25 cellular contexts compared by ENCODE assay signal in genomic region chr10:4262449-4262848, GRCh38.
"Had no signal": no experiment of that assay in that cellular context is flagged by ENCODE, and none has a peak within 500 bp of the region (broad histone marks: within the 10 kb centered on the region; RNA-seq: fewer than 3 reads in every experiment).

No MANE protein-coding gene starts in this region.

- DNase-seq: colonic mucosa; effector CD8-positive, alpha-beta T cell; endodermal cell; foreskin keratinocyte; heart left ventricle; kidney; right cardiac atrium; sigmoid colon; stimulated activated CD4-positive, alpha-beta T cell treated with anti-CD3 and anti-CD28 coated beads, Interleukin-15, amount 100 ng/mL, for 24 hours; stimulated activated CD4-positive, alpha-beta T cell treated with anti-CD3 and anti-CD28 coated beads, Interleukin-2, amount 100 ng/mL, for 48 hours; stimulated activated naive B cell treated with anti-CD40 and anti-IgM and Interleukin-4, amounts not matched to agents 10 μg/mL and 1 μg/mL and 100 μg/mL, for 72 hours; stimulated activated naive CD8-positive, alpha-beta T cell treated with anti-CD3 and anti-CD28 coated beads, Interleukin-15, amount 100 ng/mL, for 72 hours had no signal

- H3K27me3 Mint-ChIP-seq: natural killer cell treated with Interleukin-12 subunit alpha and Interleukin-12 subunit beta and Interleukin-15 and Interleukin-18, amount 100 ng/mL, for 72 hours; type B pancreatic cell had no signal

- H3K9me3 ChIP-seq: colonic mucosa, gastroesophageal sphincter, heart left ventricle, prostate gland, sigmoid colon, suprapubic skin had no signal

- H3K4me3 ChIP-seq: colonic mucosa, gastroesophageal sphincter, heart left ventricle, hepatocyte, lung, prostate gland, sigmoid colon, skin epidermis, suprapubic skin had no signal

- H3K27me3 ChIP-seq: colonic mucosa, foreskin keratinocyte, gastroesophageal sphincter, heart left ventricle, hepatocyte, sigmoid colon, suprapubic skin had no signal

- H3K4me2 ChIP-seq: hepatocyte had no signal

- H3K4me3 Mint-ChIP-seq: dendritic cell treated with granulocyte-macrophage colony-stimulating factor and Interleukin-4, amounts not matched to agents 40 ng/mL and 50 ng/mL, for 4 days; endodermal cell; memory B cell; natural killer cell treated with Interleukin-12 subunit alpha and Interleukin-12 subunit beta and Interleukin-15 and Interleukin-18, amount 100 ng/mL, for 72 hours; neural crest cell; stimulated activated naive B cell treated with anti-CD40 and anti-IgM and Interleukin-4, amounts not matched to agents 10 μg/mL and 1 μg/mL and 100 μg/mL, for 72 hours; stimulated activated naive CD8-positive, alpha-beta T cell treated with anti-CD3 and anti-CD28 coated beads, Interleukin-15, amount 100 ng/mL, for 72 hours; type B pancreatic cell had no signal

- H3K4me1 Mint-ChIP-seq: endodermal cell had no signal

- H2AFZ ChIP-seq: hepatocyte had no signal

- ATAC-seq: esophagus mucosa; foreskin keratinocyte; gastroesophageal sphincter; heart left ventricle; natural killer cell treated with Interleukin-12 subunit alpha and Interleukin-12 subunit beta and Interleukin-15 and Interleukin-18, amount 100 ng/mL, for 72 hours; right cardiac atrium; stimulated activated naive B cell treated with anti-CD40 and anti-IgM and Interleukin-4, amounts not matched to agents 10 μg/mL and 1 μg/mL and 100 μg/mL, for 72 hours; stimulated activated naive CD8-positive, alpha-beta T cell treated with anti-CD3 and anti-CD28 coated beads, Interleukin-15, amount 100 ng/mL, for 72 hours had no signal

- H3K36me3 ChIP-seq: colonic mucosa, gastroesophageal sphincter, heart left ventricle, prostate gland, sigmoid colon, suprapubic skin had no signal

- H3K36me3 Mint-ChIP-seq: memory B cell; natural killer cell treated with Interleukin-12 subunit alpha and Interleukin-12 subunit beta and Interleukin-15 and Interleukin-18, amount 100 ng/mL, for 72 hours; stimulated activated naive B cell treated with anti-CD40 and anti-IgM and Interleukin-4, amounts not matched to agents 10 μg/mL and 1 μg/mL and 100 μg/mL, for 72 hours; type B pancreatic cell had no signal

- H3K79me2 ChIP-seq: hepatocyte had no signal

- H3K27ac ChIP-seq: colonic mucosa, epithelial cell of prostate, foreskin keratinocyte, heart left ventricle, hepatocyte, prostate gland, skin epidermis, suprapubic skin had no signal

- H3K4me1 ChIP-seq: prostate gland had no signal

- H3K27ac Mint-ChIP-seq: dendritic cell treated with granulocyte-macrophage colony-stimulating factor and Interleukin-4, amounts not matched to agents 40 ng/mL and 50 ng/mL, for 4 days; endodermal cell; memory B cell; stimulated activated naive B cell treated with anti-CD40 and anti-IgM and Interleukin-4, amounts not matched to agents 10 μg/mL and 1 μg/mL and 100 μg/mL, for 72 hours; stimulated activated naive CD8-positive, alpha-beta T cell treated with anti-CD3 and anti-CD28 coated beads, Interleukin-15, amount 100 ng/mL, for 72 hours; type B pancreatic cell had no signal
